In genomic region chr5:6792376-6792775, GRCh38 we compare ENCODE assay signal across 21 cellular contexts.
DNase-seq lines count a peak whose midpoint lies in the region; ATAC-seq, FAIRE-seq and TF ChIP-seq lines count a peak whose summit lies in the region.
"Had no signal": no experiment of that assay in that cellular context is flagged by ENCODE, and none has a peak within 500 bp of the region (broad histone marks: within the 10 kb centered on the region; RNA-seq: fewer than 3 reads in every experiment).

No MANE protein-coding gene starts in this region.

- TF ChIP-seq EP300 in HepG2 (IDR thresholded peaks at IDR 0.05; ENCODE audit: low read depth in 2 of 2, low read length in 2 of 2) (no peak), HepG2 (CRISPR knock-in tag; IDR thresholded peaks at IDR 0.05; ENCODE audit: borderline replicate concordance) (no peak), upper lobe of left lung (IDR thresholded peaks at IDR 0.05) (no peak)

- H3K27ac ChIP-seq in vagina (no peak overlapping the region), HepG2 (ENCODE audit: extremely low read length, insufficient read depth, low read length) (no peak overlapping the region), upper lobe of left lung (no peak overlapping the region)
- H3K27ac ChIP-seq: 22Rv1, BLaER1, C4-2B had no signal

- no TSS peak for BruUV-seq in HepG2 (replicated peaks; lab: Mats Ljungman, UMichigan)

- DNase-seq in activated CD8-positive, alpha-beta T cell treated with anti-CD3 and anti-CD28 coated beads, Interleukin-2, amount 10 ng/mL, durations not matched to agents 7 days and 5 days: peak; percentile 9
- no peak for DNase-seq in activated CD8-positive, alpha-beta T cell treated with anti-CD3 and anti-CD28 coated beads for 36 hours
- no peak for DNase-seq in nephron progenitor cell
- DNase-seq in vagina (ENCODE audit: extremely low spot score in 2 of 2): peak; percentile 43 to 72
- DNase-seq in HepG2 (ENCODE audit: low spot score): no peak
- DNase-seq in upper lobe of left lung: no peak
- DNase-seq: Caco-2; CD4-positive, CD25-positive, alpha-beta regulatory T cell; CD8-positive, alpha-beta T cell; DMS153; DND-41; H7; HCEC 1CT had no signal

- 2% methylated on average over 5 of the region's 5 CpGs for WGBS in HepG2 (ENCODE audit: low lambda C conversion rate)
- 71 to 83% methylated on average over 5 of the region's 5 CpGs for WGBS in upper lobe of left lung, 2 donors

- no peaks in the 10 kb centered on the region for H3K36me3 Mint-ChIP-seq in activated CD8-positive, alpha-beta T cell treated with anti-CD3 and anti-CD28 coated beads, Interleukin-2, amount 10 ng/mL, durations not matched to agents 7 days and 5 days (ENCODE audit: low read depth)
- H3K36me3 Mint-ChIP-seq in activated CD8-positive, alpha-beta T cell treated with anti-CD3 and anti-CD28 coated beads for 36 hours (ENCODE audit: low read depth): no peaks in the 10 kb centered on the region
- no peaks in the 10 kb centered on the region for H3K36me3 Mint-ChIP-seq in nephron progenitor cell (ENCODE audit: low read depth)
- H3K36me3 Mint-ChIP-seq: CD4-positive, CD25-positive, alpha-beta regulatory T cell; CD8-positive, alpha-beta T cell had no signal

- no peak overlapping the region for H3K27ac Mint-ChIP-seq in activated CD8-positive, alpha-beta T cell treated with anti-CD3 and anti-CD28 coated beads, Interleukin-2, amount 10 ng/mL, durations not matched to agents 7 days and 5 days
- H3K27ac Mint-ChIP-seq in activated CD8-positive, alpha-beta T cell treated with anti-CD3 and anti-CD28 coated beads for 36 hours: no peak overlapping the region
- H3K27ac Mint-ChIP-seq in nephron progenitor cell: peak overlapping the region; percentile 50
- H3K27ac Mint-ChIP-seq: B cell; CD4-positive, CD25-positive, alpha-beta regulatory T cell had no signal

- no peak overlapping the region for H3K4me3 ChIP-seq in vagina
- H3K4me3 ChIP-seq in HepG2 (replicated peaks in 1 of 3; ENCODE audit: insufficient read depth in 1 of 3, low read depth in 2 of 3, low read length in 3 of 3): no peak overlapping the region
- no peak overlapping the region for H3K4me3 ChIP-seq in upper lobe of left lung
- H3K4me3 ChIP-seq: BLaER1 had no signal

- no peak overlapping the region for H3K4me2 ChIP-seq in HepG2 (ENCODE audit: low read depth, low read length)

- no peak overlapping the region for H3K4me3 Mint-ChIP-seq in activated CD8-positive, alpha-beta T cell treated with anti-CD3 and anti-CD28 coated beads, Interleukin-2, amount 10 ng/mL, durations not matched to agents 7 days and 5 days
- H3K4me3 Mint-ChIP-seq in activated CD8-positive, alpha-beta T cell treated with anti-CD3 and anti-CD28 coated beads for 36 hours: no peak overlapping the region
- H3K4me3 Mint-ChIP-seq in nephron progenitor cell: no peak overlapping the region
- H3K4me3 Mint-ChIP-seq: B cell had no signal

- no peaks in the 10 kb centered on the region for H3K9me3 Mint-ChIP-seq in activated CD8-positive, alpha-beta T cell treated with anti-CD3 and anti-CD28 coated beads, Interleukin-2, amount 10 ng/mL, durations not matched to agents 7 days and 5 days (ENCODE audit: insufficient read depth)
- H3K9me3 Mint-ChIP-seq in activated CD8-positive, alpha-beta T cell treated with anti-CD3 and anti-CD28 coated beads for 36 hours: no peaks in the 10 kb centered on the region
- H3K9me3 Mint-ChIP-seq in nephron progenitor cell: no peaks in the 10 kb centered on the region
- H3K9me3 Mint-ChIP-seq: CD8-positive, alpha-beta T cell had no signal

- H3K9ac ChIP-seq in HepG2 (ENCODE audit: insufficient read depth, low read depth, low read length): no peak overlapping the region
- H3K9ac ChIP-seq: BLaER1 had no signal

- intact Hi-C loops in activated CD8-positive, alpha-beta T cell treated with anti-CD3 and anti-CD28 coated beads for 36 hours (cut with micrococcal nuclease): no loop called here
- intact Hi-C loops in vagina (cut with DNase I) (no loop called here), HepG2 (cut with micrococcal nuclease; ENCODE audit: unreplicated experiment) (no loop called here)

- POLR2A ChIA-PET in activated CD8-positive, alpha-beta T cell treated with anti-CD3 and anti-CD28 coated beads, Interleukin-2, amount 10 ng/mL, durations not matched to agents 7 days and 5 days (lab: Charles Lee): no interaction called here
- POLR2A ChIA-PET in activated CD8-positive, alpha-beta T cell treated with anti-CD3 and anti-CD28 coated beads for 36 hours (lab: Charles Lee): no interaction called here
- POLR2A ChIA-PET in HepG2 (lab: Yijun Ruan, JAX): no interaction called here

- no peak for TF ChIP-seq POLR2A in vagina (IDR thresholded peaks at IDR 0.05)
- no peak for TF ChIP-seq POLR2A in HepG2 (IDR thresholded peaks at IDR 0.05; ENCODE audit: insufficient read depth in 1 of 2, low read depth in 2 of 2, low read length in 2 of 2)
- TF ChIP-seq POLR2A in upper lobe of left lung (IDR thresholded peaks at IDR 0.05): no peak

- no peak overlapping the region for H2AFZ ChIP-seq in HepG2 (ENCODE audit: low read length)

- H3K27me3 ChIP-seq in vagina: no peaks in the 10 kb centered on the region
- peaks cover 3 to 13% of the 10 kb centered on the region in 2 experiments; a peak in 2 of 5 replicates for H3K27me3 ChIP-seq in HepG2 (ENCODE audit: control insufficient read depth in 1 of 2, insufficient read depth in 2 of 2, low read length in 2 of 2)
- H3K27me3 ChIP-seq in upper lobe of left lung: no peaks in the 10 kb centered on the region
- H3K27me3 ChIP-seq: BLaER1 had no signal

- H3K27me3 Mint-ChIP-seq in activated CD8-positive, alpha-beta T cell treated with anti-CD3 and anti-CD28 coated beads, Interleukin-2, amount 10 ng/mL, durations not matched to agents 7 days and 5 days (ENCODE audit: low read depth): peaks cover 14% of the 10 kb centered on the region
- peaks cover 3% of the 10 kb centered on the region for H3K27me3 Mint-ChIP-seq in activated CD8-positive, alpha-beta T cell treated with anti-CD3 and anti-CD28 coated beads for 36 hours
- peaks cover 7% of the 10 kb centered on the region for H3K27me3 Mint-ChIP-seq in nephron progenitor cell (ENCODE audit: low read depth, poor library complexity)

- H3K4me1 Mint-ChIP-seq in activated CD8-positive, alpha-beta T cell treated with anti-CD3 and anti-CD28 coated beads, Interleukin-2, amount 10 ng/mL, durations not matched to agents 7 days and 5 days (ENCODE audit: low read depth): peaks cover 16% of the 10 kb centered on the region
- H3K4me1 Mint-ChIP-seq in activated CD8-positive, alpha-beta T cell treated with anti-CD3 and anti-CD28 coated beads for 36 hours (ENCODE audit: low read depth): peaks cover 6% of the 10 kb centered on the region
- peaks cover 28% of the 10 kb centered on the region for H3K4me1 Mint-ChIP-seq in nephron progenitor cell
- H3K4me1 Mint-ChIP-seq: B cell had no signal

- H3K79me2 ChIP-seq in HepG2 (ENCODE audit: insufficient read depth, low read length): no peaks in the 10 kb centered on the region

- H4K20me1 ChIP-seq in HepG2 (ENCODE audit: insufficient read depth, low read length): no peaks in the 10 kb centered on the region
- H4K20me1 ChIP-seq: BLaER1 had no signal

- no peak for TF ChIP-seq RAD21 in HepG2 (CRISPR knock-in tag; IDR thresholded peaks at IDR 0.05)

- H3K36me3 ChIP-seq in vagina (no peaks in the 10 kb centered on the region), HepG2 (replicated peaks in 1 of 2; ENCODE audit: control insufficient read depth in 1 of 2, insufficient read depth in 2 of 2, low read length in 2 of 2) (no peaks in the 10 kb centered on the region), upper lobe of left lung (no peaks in the 10 kb centered on the region)
- H3K36me3 ChIP-seq: BLaER1 had no signal

- in situ Hi-C loops in HepG2 (cut with HindIII; ENCODE audit: extremely low pct_ligation_motif_present, low pct_unique_long_range_greater_than_20kb): no loop called here

- no peak for FAIRE-seq in HepG2 (lab: Jason Lieb, UNC)
- FAIRE-seq: A204.1, G401.6, GM12892, H1 had no signal

- CTCF ChIA-PET in activated CD8-positive, alpha-beta T cell treated with anti-CD3 and anti-CD28 coated beads, Interleukin-2, amount 10 ng/mL, durations not matched to agents 7 days and 5 days (lab: Charles Lee): interaction anchor here (2.1 kb wide), 1 partner anchor 11 kb away, joined by 9 read pairs; no protein-coding TSS in a partner anchor
- CTCF ChIA-PET in activated CD8-positive, alpha-beta T cell treated with anti-CD3 and anti-CD28 coated beads for 36 hours (lab: Charles Lee): interaction anchor here (1.0 kb wide), 1 partner anchor 26 kb away, joined by 3 read pairs; no protein-coding TSS in a partner anchor
- CTCF ChIA-PET in HepG2 (lab: Yijun Ruan, JAX; ENCODE audit: low intra/inter-chr PET ratio, low total read pairs): no interaction called here

- H3K9me3 ChIP-seq in vagina: no peaks in the 10 kb centered on the region
- no peaks in the 10 kb centered on the region for H3K9me3 ChIP-seq in HepG2 (ENCODE audit: low read length)
- no peaks in the 10 kb centered on the region for H3K9me3 ChIP-seq in upper lobe of left lung
- H3K9me3 ChIP-seq: BLaER1, Caco-2 had no signal

- H3K4me1 ChIP-seq in vagina: no peaks in the 10 kb centered on the region
- H3K4me1 ChIP-seq in HepG2 (ENCODE audit: insufficient read depth, low read length): no peaks in the 10 kb centered on the region
- H3K4me1 ChIP-seq in upper lobe of left lung: no peaks in the 10 kb centered on the region
- H3K4me1 ChIP-seq: Caco-2 had no signal

- TF ChIP-seq CTCF in activated CD8-positive, alpha-beta T cell treated with anti-CD3 and anti-CD28 coated beads for 36 hours (IDR thresholded peaks at IDR 0.05): no peak
- TF ChIP-seq CTCF in nephron progenitor cell (IDR thresholded peaks at IDR 0.05) (no peak), vagina (IDR thresholded peaks at IDR 0.05) (no peak), HepG2 (CRISPR knock-in tag; IDR thresholded peaks at IDR 0.05) (no peak), upper lobe of left lung (IDR thresholded peaks at IDR 0.05) (no peak)

- ATAC-seq in activated CD8-positive, alpha-beta T cell treated with anti-CD3 and anti-CD28 coated beads, Interleukin-2, amount 10 ng/mL, durations not matched to agents 7 days and 5 days: no peak
- no peak for ATAC-seq in activated CD8-positive, alpha-beta T cell treated with anti-CD3 and anti-CD28 coated beads for 36 hours
- ATAC-seq in HepG2: no peak
- ATAC-seq in upper lobe of left lung (ENCODE audit: low FRiP score in 2 of 2): no peak
- ATAC-seq: CD8-positive, alpha-beta T cell had no signal

TF ChIP-seq in HepG2, 621 proteins besides CTCF, POLR2A, EP300 and RAD21 (continues in another document):
- TF ChIP-seq ZNF777 (CRISPR knock-in tag; IDR thresholded peaks at IDR 0.05): no peak
- TF ChIP-seq ADNP (CRISPR knock-in tag; IDR thresholded peaks at IDR 0.05): no peak
- TF ChIP-seq ZNF567 (CRISPR knock-in tag; IDR thresholded peaks at IDR 0.05; ENCODE audit: borderline replicate concordance): no peak
- TF ChIP-seq FOXP1 (IDR thresholded peaks at IDR 0.05): no peak
- TF ChIP-seq FOXP1 (CRISPR knock-in tag; IDR thresholded peaks at IDR 0.05): no peak
- TF ChIP-seq MEIS1 (CRISPR knock-in tag; IDR thresholded peaks at IDR 0.05; ENCODE audit: borderline replicate concordance): no peak
- TF ChIP-seq ZNF740 (CRISPR knock-in tag; IDR thresholded peaks at IDR 0.05): no peak

Comparison
In these comparisons a context has a peak if more than half of its experiments do, and no peak if none do; other contexts are left out.
1. DNase-seq: peak in activated CD8-positive, alpha-beta T cell treated with anti-CD3 and anti-CD28 coated beads, Interleukin-2, amount 10 ng/mL, durations not matched to agents 7 days and 5 days (single experiment) and vagina (2 of 2); none in activated CD8-positive, alpha-beta T cell treated with anti-CD3 and anti-CD28 coated beads for 36 hours (single experiment), nephron progenitor cell (single experiment), HepG2 (single experiment) and upper lobe of left lung (0 of 2).